In the genomic region with DNA sequence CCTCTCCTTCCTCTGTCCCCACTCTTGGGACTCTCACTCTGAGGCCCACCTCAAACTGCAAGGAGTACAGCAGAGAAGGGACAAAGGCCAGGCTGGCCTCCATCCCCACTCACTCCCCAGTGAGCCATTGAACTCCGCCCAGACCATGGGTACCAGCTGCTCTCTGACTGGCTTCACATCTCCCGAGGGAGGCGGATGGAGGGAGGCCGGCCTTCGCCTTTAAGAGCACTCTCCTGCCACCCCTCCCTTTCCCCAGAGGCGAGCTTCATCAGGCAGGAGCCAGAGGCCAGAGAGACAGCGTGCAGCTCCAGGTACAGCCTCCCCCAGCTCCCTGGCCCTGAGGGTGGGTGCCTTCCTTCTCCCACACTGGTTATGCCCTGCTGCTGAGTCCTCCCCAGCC, we compare ENCODE assay signal across 15 cellular contexts. TPM values are rescaled to one million over a fixed set of nuclear protein-coding genes. Genes with fewer than 3 reads are reported as not detected.
DNase-seq lines count a peak whose midpoint lies in the region; ATAC-seq and TF ChIP-seq lines count a peak whose summit lies in the region.
"Had no signal": no experiment of that assay in that cellular context is flagged by ENCODE, and none has a peak within 500 bp of the region (broad histone marks: within the 10 kb centered on the region; RNA-seq: fewer than 3 reads in every experiment).

No MANE protein-coding gene starts in this region.

- no peak overlapping the region for H3K27ac Mint-ChIP-seq in CD8-positive, alpha-beta memory T cell
- H3K27ac Mint-ChIP-seq: HFFc6 had no signal

- H3K4me3 Mint-ChIP-seq in CD8-positive, alpha-beta memory T cell, result no peak overlapping the region
- H3K4me3 Mint-ChIP-seq: HFFc6 had no signal

- TF ChIP-seq CTCF in coronary artery (IDR thresholded peaks at IDR 0.05), result no peak

- no peak for ATAC-seq in GM21528 (IDR thresholded peaks at IDR 0.05; ENCODE audit: low FRiP score, unreplicated experiment)

- DNase-seq in NCI-H1092 treated with DMSO at 0.1 percent for 48 hours (lab: John Stamatoyannopoulos, UW), result peak; percentile 22
- DNase-seq in NCI-H1092 (lab: John Stamatoyannopoulos, UW), result no peak
- no peak for DNase-seq in coronary artery (ENCODE audit: low spot score)
- no peak for DNase-seq in CD8-positive, alpha-beta memory T cell
- no peak for DNase-seq in NCI-H2227 treated with DMSO at 0.1 percent for 48 hours (lab: John Stamatoyannopoulos, UW)
- DNase-seq: GDM1, HFFc6, mammary epithelial cell, NCI-H2029 treated with DMSO at 0.1 percent for 48 hours, thyroid gland had no signal

- H3K9ac ChIP-seq in muscle layer of colon (ENCODE audit: low read length) (no peak overlapping the region), stomach smooth muscle (ENCODE audit: low read length in 2 of 2) (no peak overlapping the region)

- H3K9me3 Mint-ChIP-seq in CD8-positive, alpha-beta memory T cell, result no peaks in the 10 kb centered on the region
- H3K9me3 Mint-ChIP-seq: HFFc6 had no signal

- H3K36me3 ChIP-seq in muscle layer of colon (ENCODE audit: insufficient read depth, low read length) (no peaks in the 10 kb centered on the region), stomach smooth muscle (ENCODE audit: control insufficient read depth in 2 of 2, insufficient read depth in 2 of 2, low read length in 2 of 2) (no peaks in the 10 kb centered on the region)
- H3K36me3 ChIP-seq in CD8-positive, alpha-beta memory T cell (ENCODE audit: insufficient read depth, low read length), result no peaks in the 10 kb centered on the region
- H3K36me3 ChIP-seq: neutrophil, thyroid gland had no signal

- H3K27ac ChIP-seq in coronary artery (peak overlapping the region; percentile 95 to 98), muscle layer of colon (ENCODE audit: low read depth, low read length) (peak overlapping the region; percentile 42), stomach smooth muscle (ENCODE audit: low read length) (peak overlapping the region; percentile 97)
- H3K27ac ChIP-seq in CD8-positive, alpha-beta memory T cell (ENCODE audit: low read depth, low read length), result no peak overlapping the region
- H3K27ac ChIP-seq: neutrophil, thyroid gland had no signal

- H3K4me1 ChIP-seq in muscle layer of colon (ENCODE audit: insufficient read depth, low read length), result peaks cover 36% of the 10 kb centered on the region
- peaks cover 67% of the 10 kb centered on the region for H3K4me1 ChIP-seq in stomach smooth muscle (ENCODE audit: control insufficient read depth, insufficient read depth, low read length)
- no peaks in the 10 kb centered on the region for H3K4me1 ChIP-seq in CD8-positive, alpha-beta memory T cell (ENCODE audit: insufficient read depth, low read length)

- CTCF ChIA-PET in CD8-positive, alpha-beta memory T cell (lab: Charles Lee), result no interaction called here

- no peaks in the 10 kb centered on the region for H3K4me1 Mint-ChIP-seq in CD8-positive, alpha-beta memory T cell

- H3K9me3 ChIP-seq in muscle layer of colon (ENCODE audit: low read length), result no peaks in the 10 kb centered on the region
- H3K9me3 ChIP-seq in stomach smooth muscle (ENCODE audit: control insufficient read depth in 2 of 2, low read length in 2 of 2), result no peaks in the 10 kb centered on the region
- H3K9me3 ChIP-seq in CD8-positive, alpha-beta memory T cell (ENCODE audit: low read length), result no peaks in the 10 kb centered on the region
- H3K9me3 ChIP-seq: neutrophil, thyroid gland had no signal

- no peaks in the 10 kb centered on the region for H3K36me3 Mint-ChIP-seq in CD8-positive, alpha-beta memory T cell

- peaks cover 0 to 6% of the 10 kb centered on the region in 2 donors for H3K27me3 Mint-ChIP-seq in CD8-positive, alpha-beta memory T cell

- H3K27me3 ChIP-seq in muscle layer of colon (ENCODE audit: control insufficient read depth in 1 of 2, insufficient read depth in 2 of 2, low read length in 2 of 2) (no peaks in the 10 kb centered on the region), stomach smooth muscle (ENCODE audit: control insufficient read depth in 1 of 2, insufficient read depth in 2 of 2, low read length in 2 of 2) (no peaks in the 10 kb centered on the region)
- no peaks in the 10 kb centered on the region for H3K27me3 ChIP-seq in CD8-positive, alpha-beta memory T cell (ENCODE audit: insufficient read depth, low read length, poor library complexity, severe bottlenecking)
- H3K27me3 ChIP-seq: neutrophil, thyroid gland had no signal

- H3K4me3 ChIP-seq in coronary artery (peak overlapping the region; percentile 72), muscle layer of colon (ENCODE audit: low read depth in 1 of 2, low read length in 2 of 2) (no peak overlapping the region), stomach smooth muscle (ENCODE audit: low read length in 2 of 2) (peak overlapping the region in 1 of 2 donors; percentile 3)
- H3K4me3 ChIP-seq in CD8-positive, alpha-beta memory T cell (ENCODE audit: low read length), result no peak overlapping the region
- H3K4me3 ChIP-seq: thyroid gland had no signal

- POLR2A ChIA-PET in CD8-positive, alpha-beta memory T cell (lab: Charles Lee), result interaction anchor here (0.6 kb wide), 1 partner anchor 670 kb away, joined by 3 read pairs; no protein-coding TSS in a partner anchor

RNA-seq across cellular contexts. Expression of a gene that starts 1.8 kb away (rescaled TPM):
- under 1 TPM; 0.04 to 0.07 TPM for total RNA-seq in CD8-positive, alpha-beta memory T cell
- not detected for polyA plus RNA-seq in CD8-positive, alpha-beta memory T cell
- total RNA-seq: mammary epithelial cell had no signal
- polyA plus RNA-seq: mammary epithelial cell had no signal

RNA-seq across cellular contexts. Expression of a gene that starts 12.2 kb away (rescaled TPM):
- not detected for total RNA-seq in CD8-positive, alpha-beta memory T cell
- polyA plus RNA-seq in CD8-positive, alpha-beta memory T cell, result not detected
- total RNA-seq: A172, HFFc6, mammary epithelial cell had no signal
- polyA plus RNA-seq: mammary epithelial cell had no signal
